In the genomic region with DNA sequence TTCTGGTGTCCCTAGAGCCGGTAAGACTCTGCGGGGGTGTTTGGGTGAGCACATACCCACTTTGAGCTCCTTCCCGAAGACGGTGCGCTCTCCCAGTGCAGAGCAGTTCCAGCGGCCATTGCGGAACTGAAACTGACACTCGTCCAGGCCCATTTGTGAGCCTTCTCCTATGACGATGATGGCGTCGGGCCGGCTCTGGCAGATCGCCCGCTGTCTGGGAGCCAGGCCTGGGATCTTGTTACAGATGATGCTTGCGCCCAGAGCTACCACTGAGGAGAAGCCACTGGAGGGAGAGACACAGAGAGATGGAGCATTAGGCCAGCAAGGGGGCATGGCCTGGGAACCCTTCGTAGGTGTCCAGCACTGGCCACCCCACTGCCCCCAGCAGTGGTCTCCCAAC, we compare ENCODE assay signal across 17 cellular contexts. TPM values are rescaled to one million over a fixed set of nuclear protein-coding genes. Genes with fewer than 3 reads are reported as not detected.
DNase-seq lines count a peak whose midpoint lies in the region; TF ChIP-seq lines count a peak whose summit lies in the region.
"Had no signal": no experiment of that assay in that cellular context is flagged by ENCODE, and none has a peak within 500 bp of the region (broad histone marks: within the 10 kb centered on the region; RNA-seq: fewer than 3 reads in every experiment).

No MANE protein-coding gene starts in this region.

- H3K36me3 ChIP-seq in MG63: no peaks in the 10 kb centered on the region

- H3K27me3 ChIP-seq in MG63: peaks cover 18% of the 10 kb centered on the region

- no peaks in the 10 kb centered on the region for H3K9me3 ChIP-seq in MG63

- H3K27ac ChIP-seq in substantia nigra (ENCODE audit: low read depth, low read length, poor library complexity, severe bottlenecking): no peak overlapping the region
- H3K27ac ChIP-seq: A549, C4-2B had no signal

- H3K4me3 ChIP-seq in MG63: no peak overlapping the region
- H3K4me3 ChIP-seq: A549 had no signal

- intact Hi-C loops in head of caudate nucleus (cut with DNase I): no loop called here

- TF ChIP-seq CTCF in GM20000 (IDR thresholded peaks at IDR 0.05; ENCODE audit: extremely low read depth, missing control alignments): no peak

- peak; percentile 16 for DNase-seq in NCI-H2196 (lab: John Stamatoyannopoulos, UW; ENCODE audit: unreplicated experiment)
- no peak for DNase-seq in NCI-H2196 treated with DMSO at 0.1 percent for 48 hours (lab: John Stamatoyannopoulos, UW; ENCODE audit: unreplicated experiment)
- peak; percentile 34 for DNase-seq in RPMI7951 (ENCODE audit: low read depth)
- peak in 30 of 42 donors; percentile 16 to 76 (median 51) for DNase-seq in head of caudate nucleus
- peak in 30 of 49 donors; percentile 1 to 69 (median 48) for DNase-seq in substantia nigra (lab: John Stamatoyannopoulos, UW)
- DNase-seq in GM20000 (ENCODE audit: low spot score): no peak
- no peak for DNase-seq in NCI-H1417 treated with DMSO at 0.1 percent for 48 hours (lab: John Stamatoyannopoulos, UW)
- no peak for DNase-seq in MG63
- DNase-seq: H9, NCI-H1694, NCI-H748 treated with DMSO at 0.1 percent for 48 hours, PC-3, SW 1271 had no signal

RNA-seq across cellular contexts. Expression of a gene that starts 5.0 kb away (rescaled TPM):
- total RNA-seq in RPMI7951 (2014; rRNA removed; shearing (Covaris generic)): 0.12 TPM in 1 of 2 replicates, not detected in the other
- not detected in 2 replicates for total RNA-seq in MG63 (2014; rRNA removed; shearing (Covaris generic); ENCODE audit: low replicate concordance)
- total RNA-seq: H9, NCI-H460, SK-MEL-5 had no signal

Comparison
In these comparisons a context has a peak if more than half of its experiments do, and no peak if none do; other contexts are left out.
1. DNase-seq: peak in NCI-H2196 (single experiment), RPMI7951 (single experiment), head of caudate nucleus (30 of 42) and substantia nigra (30 of 49); none in NCI-H2196 treated with DMSO at 0.1 percent for 48 hours (single experiment), GM20000 (single experiment), NCI-H1417 treated with DMSO at 0.1 percent for 48 hours (single experiment) and MG63 (single experiment).